In the genomic region with DNA sequence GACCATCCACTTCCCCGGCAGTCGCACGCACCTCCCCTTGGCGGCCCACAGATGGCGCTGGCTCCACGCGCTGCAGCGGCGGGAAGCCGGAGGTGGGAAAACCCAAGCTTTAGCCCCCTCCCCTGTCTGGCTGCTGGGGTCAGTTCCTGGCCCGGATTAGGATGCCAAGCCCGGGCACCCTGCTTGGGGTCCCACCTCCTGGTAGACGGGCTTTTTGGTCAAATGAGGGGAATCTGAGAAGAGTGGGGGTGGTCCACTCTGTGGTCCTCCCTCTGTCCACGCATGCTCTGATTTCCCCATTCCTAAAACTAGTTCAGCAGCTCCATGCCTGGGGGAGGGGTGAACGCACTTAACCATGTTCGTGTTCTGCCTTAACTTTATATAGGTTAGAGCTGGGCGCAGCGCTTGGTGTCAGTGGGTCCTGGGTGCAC, we compare ENCODE assay signal across 9 cellular contexts. TPM values are rescaled to one million over a fixed set of nuclear protein-coding genes. Genes with fewer than 3 reads are reported as not detected.
A peak's percentile ranks its signal among the peaks of the same experiment; 100 is the strongest.
DNase-seq lines count a peak whose midpoint lies in the region; ATAC-seq, FAIRE-seq and TF ChIP-seq lines count a peak whose summit lies in the region.
"Had no signal": no experiment of that assay in that cellular context is flagged by ENCODE, and none has a peak within 500 bp of the region (broad histone marks: within the 10 kb centered on the region; RNA-seq: fewer than 3 reads in every experiment).

No MANE protein-coding gene starts in this region.

- H3K4ac ChIP-seq in H9 (ENCODE audit: low read depth, low read length): no peak overlapping the region

- no peak overlapping the region for H2BK15ac ChIP-seq in H9 (ENCODE audit: low read depth, low read length)

- DNase-seq in AG20443 (ENCODE audit: low spot score) (peak; percentile 29), H9 (peak; percentile 81), keratinocyte (ENCODE audit: low read depth, low spot score) (no peak), transverse colon (no peak), NCI-H345 treated with DMSO at 0.1 percent for 48 hours (lab: John Stamatoyannopoulos, UW; ENCODE audit: unreplicated experiment) (no peak)
- peak; percentile 38 to 45 for DNase-seq in activated T-cell treated with anti-CD3 and anti-CD28 coated beads, Interleukin-2, amount 50 U/mL, for 72 hours

- H2AK5ac ChIP-seq in H9 (ENCODE audit: insufficient read length, low read length): no peak overlapping the region

- in situ Hi-C loops in transverse colon (cut with MboI; ENCODE audit: low pct_ligation_motif_present in 1 of 4, low pct_unique_long_range_greater_than_20kb in 1 of 4, low sequenced_read_pairs in 3 of 4): no loop called here

- no peaks in the 10 kb centered on the region for H3K27me3 ChIP-seq in H9 (ENCODE audit: insufficient read depth, low read length)
- H3K27me3 ChIP-seq in keratinocyte (ENCODE audit: control insufficient read depth, extremely low read depth, insufficient read depth, low read length): no peaks in the 10 kb centered on the region
- H3K27me3 ChIP-seq in transverse colon: peaks cover 13% of the 10 kb centered on the region

- no peak overlapping the region for H4K8ac ChIP-seq in H9 (replicated peaks; ENCODE audit: insufficient read length, low read depth, low read length)

- H3K27me3 Mint-ChIP-seq in H9 (ENCODE audit: low read depth): no peaks in the 10 kb centered on the region
- H3K27me3 Mint-ChIP-seq in activated T-cell treated with anti-CD3 and anti-CD28 coated beads, Interleukin-2, amount 50 U/mL, for 72 hours (ENCODE audit: low read depth): no peaks in the 10 kb centered on the region

- H3K23ac ChIP-seq in H9 (ENCODE audit: insufficient read length, low read depth, low read length): no peak overlapping the region

- ATAC-seq in activated T-cell treated with anti-CD3 and anti-CD28 coated beads, Interleukin-2, amount 50 U/mL, for 72 hours (replicated peaks in 1 of 2): no peak
- ATAC-seq in GM19467 (IDR thresholded peaks at IDR 0.05; ENCODE audit: unreplicated experiment) (no peak), HG02970 (IDR thresholded peaks at IDR 0.05; ENCODE audit: low FRiP score, unreplicated experiment) (no peak)

- no peak overlapping the region for H3K14ac ChIP-seq in H9 (ENCODE audit: insufficient read depth, low read length)

- no peak for TF ChIP-seq EP300 in transverse colon (IDR thresholded peaks at IDR 0.05; ENCODE audit: low read depth)

- H3K4me2 ChIP-seq in H9 (ENCODE audit: insufficient read depth, insufficient read length, low read length) (no peak overlapping the region), keratinocyte (ENCODE audit: control insufficient read depth, extremely low read depth, insufficient read depth, low read depth, low read length) (peak overlapping the region; percentile 29)

- no peak overlapping the region for H2BK5ac ChIP-seq in H9 (ENCODE audit: insufficient read length, low read length)

- no peaks in the 10 kb centered on the region for H3K79me1 ChIP-seq in H9 (ENCODE audit: insufficient read depth, low read depth, low read length, poor library complexity, severe bottlenecking)

- dilution Hi-C loops in keratinocyte (cut with MboI; ENCODE audit: extremely low pct_ligation_motif_present, low sequenced_read_pairs): no loop called here

- H3K9me3 ChIP-seq in H9 (ENCODE audit: control insufficient read depth, low read depth, low read length) (no peaks in the 10 kb centered on the region), keratinocyte (ENCODE audit: control insufficient read depth, low read depth, low read length) (no peaks in the 10 kb centered on the region), transverse colon (no peaks in the 10 kb centered on the region)

- no peak overlapping the region for H4K91ac ChIP-seq in H9 (ENCODE audit: insufficient read length, low read depth, low read length)

- no peaks in the 10 kb centered on the region for H3K36me3 Mint-ChIP-seq in H9 (ENCODE audit: insufficient read depth in 1 of 3, low read depth in 3 of 3)
- peaks cover 0 to 3% of the 10 kb centered on the region in 2 donors for H3K36me3 Mint-ChIP-seq in activated T-cell treated with anti-CD3 and anti-CD28 coated beads, Interleukin-2, amount 50 U/mL, for 72 hours (ENCODE audit: insufficient read depth in 2 of 2)

- H3K18ac ChIP-seq in H9 (ENCODE audit: insufficient read length, low read depth, low read length): no peak overlapping the region

- H3K4me3 Mint-ChIP-seq in H9: peak overlapping the region in 1 of 2 experiments; percentile 37; a peak in 2 of 5 replicates
- H3K4me3 Mint-ChIP-seq in activated T-cell treated with anti-CD3 and anti-CD28 coated beads, Interleukin-2, amount 50 U/mL, for 72 hours: peak overlapping the region in 1 of 2 donors; percentile 4

- no peak overlapping the region for H3K56ac ChIP-seq in H9 (ENCODE audit: insufficient read length, low read depth, low read length)

- H2AFZ ChIP-seq in H9 (ENCODE audit: low read length) (peak overlapping the region; percentile 80), keratinocyte (ENCODE audit: control insufficient read depth, low read length) (no peak overlapping the region)

- intact Hi-C loops in transverse colon (cut with DNase I; ENCODE audit: low total_unique reads): no loop called here

- no peak overlapping the region for H2BK120ac ChIP-seq in H9 (ENCODE audit: low read depth, low read length, poor library complexity, severe bottlenecking)

- H3K9ac ChIP-seq in H9 (ENCODE audit: extremely low read depth, insufficient read length, low read length) (no peak overlapping the region), keratinocyte (ENCODE audit: control insufficient read depth, extremely low read depth, insufficient read depth, low read length) (no peak overlapping the region)

- H4K20me1 ChIP-seq in H9 (ENCODE audit: control insufficient read depth, insufficient read depth, insufficient read length): no peaks in the 10 kb centered on the region
- H4K20me1 ChIP-seq in keratinocyte (ENCODE audit: control insufficient read depth, extremely low read depth, insufficient read depth, low read length): no peaks in the 10 kb centered on the region

- H3K9me1 ChIP-seq in keratinocyte (ENCODE audit: control insufficient read depth, extremely low read depth, insufficient read depth, low read length): no peaks in the 10 kb centered on the region

- H3K9me3 Mint-ChIP-seq in H9: peaks cover 6 to 76% of the 10 kb centered on the region in 2 experiments; a peak in 4 of 5 replicates
- peaks cover 0 to 2% of the 10 kb centered on the region in 2 donors for H3K9me3 Mint-ChIP-seq in activated T-cell treated with anti-CD3 and anti-CD28 coated beads, Interleukin-2, amount 50 U/mL, for 72 hours

- H3K4me1 Mint-ChIP-seq in H9: peaks cover 4% of the 10 kb centered on the region in 2 experiments; a peak in 3 of 4 replicates
- peaks cover 25% of the 10 kb centered on the region for H3K4me1 Mint-ChIP-seq in activated T-cell treated with anti-CD3 and anti-CD28 coated beads, Interleukin-2, amount 50 U/mL, for 72 hours (ENCODE audit: low read depth)

- H3K27ac Mint-ChIP-seq in H9: no peak overlapping the region
- no peak overlapping the region for H3K27ac Mint-ChIP-seq in activated T-cell treated with anti-CD3 and anti-CD28 coated beads, Interleukin-2, amount 50 U/mL, for 72 hours

- H3K27ac ChIP-seq in H9 (ENCODE audit: insufficient read length, low read depth, low read length) (no peak overlapping the region), keratinocyte (ENCODE audit: control insufficient read depth, insufficient read depth, low read length) (no peak overlapping the region), transverse colon (peak overlapping the region in 1 of 4 donors; percentile 65)

- FAIRE-seq in keratinocyte (lab: Jason Lieb, UNC): no peak

- H3K4me1 ChIP-seq in H9 (ENCODE audit: insufficient read depth, low read length): no peaks in the 10 kb centered on the region
- peaks cover 2% of the 10 kb centered on the region for H3K4me1 ChIP-seq in keratinocyte (ENCODE audit: control insufficient read depth, extremely low read depth, insufficient read depth, low read length)
- H3K4me1 ChIP-seq in transverse colon: peaks cover 0 to 7% (median 0%) of the 10 kb centered on the region in 4 donors

- no peaks in the 10 kb centered on the region for H3K23me2 ChIP-seq in H9 (ENCODE audit: insufficient read length, low read depth, low read length, poor library complexity, severe bottlenecking)

- no peaks in the 10 kb centered on the region for H3K79me2 ChIP-seq in H9 (ENCODE audit: insufficient read depth, low read length)
- H3K79me2 ChIP-seq in keratinocyte (ENCODE audit: control insufficient read depth, insufficient read depth, low read length): no peaks in the 10 kb centered on the region

- H4K5ac ChIP-seq in H9 (ENCODE audit: insufficient read length, low read depth, low read length): no peak overlapping the region

- H2BK12ac ChIP-seq in H9 (ENCODE audit: insufficient read length, low read depth, low read length): no peak overlapping the region

- TF ChIP-seq POLR2A in transverse colon (IDR thresholded peaks at IDR 0.05): no peak

- H3T11ph ChIP-seq in H9 (ENCODE audit: low read length): no peak overlapping the region

- peak; percentile 95 for TF ChIP-seq CTCF in H9 (conservative IDR thresholded peaks at IDR 0.05)
- TF ChIP-seq CTCF in keratinocyte (optimal IDR thresholded peaks at IDR 0.05 in 1 of 3, IDR thresholded peaks at IDR 0.05 in 1 of 3, conservative IDR thresholded peaks at IDR 0.05 in 1 of 3; ENCODE audit: extremely low read depth in 1 of 3, insufficient read depth in 2 of 3, low read length in 3 of 3): peak; percentile 77 to 98 (median 88)
- peak; percentile 42 to 65 (median 49) for TF ChIP-seq CTCF in transverse colon (IDR thresholded peaks at IDR 0.05)

- H3K36me3 ChIP-seq in keratinocyte (ENCODE audit: control insufficient read depth in 2 of 2, extremely low read depth in 1 of 2, insufficient read depth in 2 of 2, low read length in 2 of 2): no peaks in the 10 kb centered on the region
- no peaks in the 10 kb centered on the region for H3K36me3 ChIP-seq in transverse colon

- H3K4me3 ChIP-seq in keratinocyte (ENCODE audit: control insufficient read depth in 2 of 3, extremely low read depth in 1 of 3, insufficient read depth in 2 of 3, low read depth in 1 of 3, low read length in 3 of 3): no peak overlapping the region
- no peak overlapping the region for H3K4me3 ChIP-seq in transverse colon

- WGBS in H9 (ENCODE audit: extremely low coverage, insufficient read length, low lambda C conversion rate): no CpG with 5 or more reads among the region's 18 CpGs
- WGBS in transverse colon (ENCODE audit: low coverage in 1 of 2), 2 donors: 16% methylated on average over 18 of the region's 18 CpGs; no CpG with 5 or more reads in 1 of the 2 donors

- no peak overlapping the region for H2BK20ac ChIP-seq in H9 (ENCODE audit: low read depth, low read length, poor library complexity, severe bottlenecking)

RNA-seq across cellular contexts. Expression of gene ADGRE2, which starts 8.1 kb away (rescaled TPM):
- total RNA-seq in H9 (2021) (1.2 and 1.4 TPM in 2 replicates), transverse colon (1 to 10 TPM in 3 of 4 donors, under 1 TPM in 1; 1.00 to 3.3 (median 1.8) TPM)
- 1 to 10 TPM in 1 of 2 donors, under 1 TPM in 1; 0.72 to 3.1 TPM for total RNA-seq in activated T-cell treated with anti-CD3 and anti-CD28 coated beads, Interleukin-2, amount 50 U/mL, for 72 hours
- 4.1 to 5.3 TPM (median 4.2 TPM) in 3 replicates for polyA plus RNA-seq in keratinocyte
- 14.9 TPM for polyA plus RNA-seq in keratinocyte (2011; ENCODE audit: low read depth)
- 4.0 and 5.4 TPM in 2 replicates for polyA plus RNA-seq in keratinocyte (2011; cell fraction: cytosol; rRNA removed)
- 13.7 and 15.8 TPM in 2 replicates for polyA plus RNA-seq in keratinocyte (2011; cell fraction: nucleus; rRNA removed)
- polyA plus RNA-seq in keratinocyte (2012; ENCODE audit: low replicate concordance): 2.9 and 3.8 TPM in 2 replicates
- 7.2 to 13.0 TPM (median 10.8 TPM) in 3 replicates for polyA minus RNA-seq in keratinocyte
- polyA minus RNA-seq in keratinocyte (2011; cell fraction: cytosol; rRNA and poly(A)+ RNA removed): 1.9 TPM
- 7.1 and 9.5 TPM in 2 replicates for polyA minus RNA-seq in keratinocyte (2011; cell fraction: nucleus; rRNA and poly(A)+ RNA removed)

RNA-seq across cellular contexts. Expression of gene OR7A5, which starts 48.5 kb away (rescaled TPM):
- not detected in 2 replicates for total RNA-seq in H9 (2021)
- total RNA-seq in activated T-cell treated with anti-CD3 and anti-CD28 coated beads, Interleukin-2, amount 50 U/mL, for 72 hours: not detected
- 0.01 to 0.13 TPM in 2 of 3 replicates, not detected in the other for polyA plus RNA-seq in keratinocyte
- not detected for polyA plus RNA-seq in keratinocyte (2011; ENCODE audit: low read depth)
- not detected in 2 replicates for polyA plus RNA-seq in keratinocyte (2011; cell fraction: cytosol; rRNA removed)
- polyA plus RNA-seq in keratinocyte (2011; cell fraction: nucleus; rRNA removed): not detected in 2 replicates
- polyA plus RNA-seq in keratinocyte (2012; ENCODE audit: low replicate concordance): not detected in 2 replicates
- polyA minus RNA-seq in keratinocyte: 0.19 to 0.40 TPM in 2 of 3 replicates, not detected in the other
- not detected for polyA minus RNA-seq in keratinocyte (2011; cell fraction: cytosol; rRNA and poly(A)+ RNA removed)
- not detected in 2 replicates for polyA minus RNA-seq in keratinocyte (2011; cell fraction: nucleus; rRNA and poly(A)+ RNA removed)
- total RNA-seq in transverse colon: not detected
- total RNA-seq: subcutaneous adipose tissue had no signal

RNA-seq across cellular contexts. Expression of gene OR7C1, which starts 48.5 kb away (rescaled TPM):
- not detected in 2 replicates for total RNA-seq in H9 (2021)
- total RNA-seq in activated T-cell treated with anti-CD3 and anti-CD28 coated beads, Interleukin-2, amount 50 U/mL, for 72 hours: not detected
- 0.03 to 0.09 TPM (median 0.06 TPM) in 3 replicates for polyA plus RNA-seq in keratinocyte
- polyA plus RNA-seq in keratinocyte (2011; ENCODE audit: low read depth): not detected
- 0.02 TPM in 1 of 2 replicates, not detected in the other for polyA plus RNA-seq in keratinocyte (2011; cell fraction: cytosol; rRNA removed)
- polyA plus RNA-seq in keratinocyte (2011; cell fraction: nucleus; rRNA removed): 0.13 and 0.15 TPM in 2 replicates
- 0.02 and 0.10 TPM in 2 replicates for polyA plus RNA-seq in keratinocyte (2012; ENCODE audit: low replicate concordance)
- polyA minus RNA-seq in keratinocyte: 0.03 to 0.79 TPM in 2 of 3 replicates, not detected in the other
- polyA minus RNA-seq in keratinocyte (2011; cell fraction: cytosol; rRNA and poly(A)+ RNA removed): not detected
- polyA minus RNA-seq in keratinocyte (2011; cell fraction: nucleus; rRNA and poly(A)+ RNA removed): not detected in 2 replicates
- under 1 TPM in 1 of 4 donors, not detected in 3; under 0.01 TPM for total RNA-seq in transverse colon
- total RNA-seq: subcutaneous adipose tissue had no signal

Comparison
In these comparisons a context has a peak if more than half of its experiments do, and no peak if none do; other contexts are left out.
1. DNase-seq: peak in AG20443 (single experiment), H9 (single experiment) and activated T-cell treated with anti-CD3 and anti-CD28 coated beads, Interleukin-2, amount 50 U/mL, for 72 hours (2 of 2); none in keratinocyte (single experiment), transverse colon (single experiment) and NCI-H345 treated with DMSO at 0.1 percent for 48 hours (single experiment).
2. Peak in every context shown above with its lines, with median percentiles within 50 percentile points of each other: CTCF ChIP-seq.